ENCODE assay signal across 9 cellular contexts in the genomic region with DNA sequence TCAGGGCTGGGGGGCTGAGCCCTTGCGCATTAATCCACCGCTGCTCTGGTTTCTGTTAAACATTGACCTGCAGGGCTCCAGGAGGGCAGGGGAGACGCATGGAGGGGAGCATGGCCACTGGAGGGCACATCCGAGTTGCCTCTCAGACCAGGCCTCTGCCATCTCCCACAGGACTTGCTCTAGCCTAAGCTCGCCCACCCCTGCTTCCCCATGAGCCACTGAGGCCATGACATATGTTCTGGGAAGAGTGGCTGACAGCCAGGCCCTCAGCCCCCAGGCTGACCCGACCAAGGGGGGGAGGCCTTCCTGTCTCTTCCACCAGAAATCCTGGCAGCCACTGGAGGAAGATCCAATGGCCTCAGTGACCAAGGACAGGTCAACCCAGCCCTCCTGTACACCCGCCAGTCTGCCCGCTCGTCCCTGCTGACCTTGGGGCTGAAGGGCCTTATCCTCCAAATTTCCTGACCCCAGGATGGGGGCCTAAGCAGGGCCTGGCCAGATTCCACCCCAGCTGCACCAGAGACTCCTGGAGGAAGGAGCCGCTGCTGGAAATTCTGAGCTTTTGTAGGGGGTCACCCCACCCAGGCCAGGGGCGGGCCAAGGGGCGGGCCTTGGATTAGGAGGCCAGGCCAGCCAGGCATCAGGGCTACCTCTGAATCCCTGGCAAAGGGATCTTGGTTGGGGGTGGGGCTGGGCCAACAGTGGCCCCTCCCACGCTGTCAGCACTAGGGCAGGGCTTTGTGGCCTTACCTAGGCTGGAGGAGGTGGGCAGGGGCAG. TPM values are rescaled to one million over a fixed set of nuclear protein-coding genes. Genes with fewer than 3 reads are reported as not detected.
DNase-seq lines count a peak whose midpoint lies in the region; ATAC-seq, FAIRE-seq and TF ChIP-seq lines count a peak whose summit lies in the region.
"Had no signal": no experiment of that assay in that cellular context is flagged by ENCODE, and none has a peak within 500 bp of the region (broad histone marks: within the 10 kb centered on the region; RNA-seq: fewer than 3 reads in every experiment).

A gene with protein sequence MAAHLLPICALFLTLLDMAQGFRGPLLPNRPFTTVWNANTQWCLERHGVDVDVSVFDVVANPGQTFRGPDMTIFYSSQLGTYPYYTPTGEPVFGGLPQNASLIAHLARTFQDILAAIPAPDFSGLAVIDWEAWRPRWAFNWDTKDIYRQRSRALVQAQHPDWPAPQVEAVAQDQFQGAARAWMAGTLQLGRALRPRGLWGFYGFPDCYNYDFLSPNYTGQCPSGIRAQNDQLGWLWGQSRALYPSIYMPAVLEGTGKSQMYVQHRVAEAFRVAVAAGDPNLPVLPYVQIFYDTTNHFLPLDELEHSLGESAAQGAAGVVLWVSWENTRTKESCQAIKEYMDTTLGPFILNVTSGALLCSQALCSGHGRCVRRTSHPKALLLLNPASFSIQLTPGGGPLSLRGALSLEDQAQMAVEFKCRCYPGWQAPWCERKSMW (minus strand): TSS at position 537 of the 778 bp plus-strand sequence. CDS start 618 bp downstream, outside the sequence.

- peak; percentile 61 for DNase-seq in HCT116 (ENCODE audit: low read depth, low spot score)
- DNase-seq in astrocyte (ENCODE audit: low read depth) = no peak
- peak; percentile 90 for DNase-seq in right atrium auricular region (ENCODE audit: low spot score)
- peak; percentile 74 for DNase-seq in renal cortical epithelial cell (ENCODE audit: low read depth)
- no peak for DNase-seq in activated T-cell treated with anti-CD3 and anti-CD28 coated beads, Interleukin-2, amount 50 U/mL, for 48 hours
- DNase-seq in foreskin melanocyte = no peak
- DNase-seq in NCI-H510A treated with DMSO at 0.1 percent for 48 hours (lab: John Stamatoyannopoulos, UW) = no peak
- DNase-seq: activated naive CD4-positive, alpha-beta T cell had no signal

- H3K27me3 ChIP-seq in HCT116 (ENCODE audit: insufficient read depth, low read length) = no peaks in the 10 kb centered on the region
- H3K27me3 ChIP-seq in astrocyte (ENCODE audit: insufficient read depth, low read length) = no peaks in the 10 kb centered on the region
- H3K27me3 ChIP-seq in right atrium auricular region = no peaks in the 10 kb centered on the region

- ATAC-seq in HCT116 = peak; percentile 41
- no peak for ATAC-seq in GM21390 (IDR thresholded peaks at IDR 0.05; ENCODE audit: unreplicated experiment)

- no peaks in the 10 kb centered on the region for H3K9me2 ChIP-seq in HCT116 (ENCODE audit: insufficient read depth)

- CTCF ChIA-PET in HCT116 (lab: Charles Lee) = interaction anchor here (0.6 to 2.7 kb wide), 4 partner anchors 14 to 39 kb away, joined by 3 to 14 read pairs (median 6); no protein-coding TSS in a partner anchor

- no peak within 1 kb of the TSS for H2AFZ ChIP-seq in HCT116 (ENCODE audit: low read depth, low read length, poor library complexity, severe bottlenecking)
- no peak within 1 kb of the TSS for H2AFZ ChIP-seq in astrocyte (ENCODE audit: low read depth, low read length)

- intact Hi-C loops in HCT116 (cut with micrococcal nuclease) = loop anchor here (1.0 kb wide), 1 partner anchor 21 kb away; no protein-coding TSS in a partner anchor

- H3K4me1 ChIP-seq in HCT116 (ENCODE audit: control insufficient read depth in 1 of 2, insufficient read depth in 2 of 2, low read length in 2 of 2) = peaks cover 21 to 47% of the 10 kb centered on the region in 2 experiments
- peaks cover 14% of the 10 kb centered on the region for H3K4me1 ChIP-seq in astrocyte (ENCODE audit: insufficient read depth, low read length)
- peaks cover 0 to 45% of the 10 kb centered on the region in 2 donors for H3K4me1 ChIP-seq in right atrium auricular region

- H3K4me3 ChIP-seq in HCT116 (replicated peaks in 1 of 2; ENCODE audit: low read depth in 1 of 2, low read length in 2 of 2) (peak within 1 kb of the TSS; percentile 27 to 37), astrocyte (ENCODE audit: insufficient read depth, low read depth, low read length) (no peak within 1 kb of the TSS), right atrium auricular region (peak within 1 kb of the TSS; percentile 42 to 43)

- H3K36me3 Mint-ChIP-seq in astrocyte (ENCODE audit: low read depth, unreplicated experiment) = peaks cover 4% of the 10 kb centered on the region

- no peak for TF ChIP-seq RAD21 in HCT116 (IDR thresholded peaks at IDR 0.05; ENCODE audit: low read depth)

- H3K27ac ChIP-seq in HCT116 (ENCODE audit: low read depth, low read length) = peak within 1 kb of the TSS; percentile 70
- H3K27ac ChIP-seq in astrocyte (ENCODE audit: low read depth, low read length) = no peak within 1 kb of the TSS
- peak within 1 kb of the TSS; percentile 89 to 90 for H3K27ac ChIP-seq in right atrium auricular region

- TF ChIP-seq CTCF in HCT116 (IDR thresholded peaks at IDR 0.05 in 2 of 3, conservative IDR thresholded peaks at IDR 0.05 in 1 of 3; ENCODE audit: borderline replicate concordance in 1 of 3, insufficient read depth in 1 of 3, low read depth in 2 of 3, low read length in 2 of 3) = peak in 2 of 3 experiments; percentile 35 to 46; a peak in 4 of 6 replicates
- TF ChIP-seq CTCF in astrocyte (IDR thresholded peaks at IDR 0.05; ENCODE audit: insufficient read depth, low read depth, low read length) = no peak
- TF ChIP-seq CTCF in right atrium auricular region (IDR thresholded peaks at IDR 0.05) = peak in 1 of 2 donors; percentile 35

- TF ChIP-seq POLR2A in HCT116 (IDR thresholded peaks at IDR 0.05; ENCODE audit: borderline replicate concordance, extremely low read depth, insufficient read depth, insufficient read length) = peak; percentile 30

- no peaks in the 10 kb centered on the region for H4K20me1 ChIP-seq in HCT116 (ENCODE audit: insufficient read depth)
- H4K20me1 ChIP-seq in astrocyte (ENCODE audit: insufficient read depth, low read length) = no peaks in the 10 kb centered on the region

- H3K4me1 Mint-ChIP-seq in astrocyte (ENCODE audit: low read depth, unreplicated experiment) = peaks cover 8% of the 10 kb centered on the region

- H3K4me3 Mint-ChIP-seq in astrocyte (ENCODE audit: unreplicated experiment) = no peak within 1 kb of the TSS

- RAD21 ChIA-PET in HCT116 (lab: Charles Lee; ENCODE audit: low non-redundant PET in 1 of 2, low total read pairs in 2 of 2, uncharacterized antibody in 2 of 2, unreplicated experiment in 2 of 2) = interaction anchor here in 1 of 2 experiments (0.6 kb wide), 1 partner anchor 21 kb away, joined by 3 read pairs; no protein-coding TSS in a partner anchor

- H3K27me3 Mint-ChIP-seq in astrocyte (ENCODE audit: low read depth, unreplicated experiment) = no peaks in the 10 kb centered on the region

- BruUV-seq in HCT116 (replicated peaks; lab: Mats Ljungman, UMichigan) = TSS peak; percentile 65

- FAIRE-seq in astrocyte (lab: Jason Lieb, UNC) = no peak

- H3K4me2 ChIP-seq in HCT116 (ENCODE audit: low read length) (peak within 1 kb of the TSS; percentile 72), astrocyte (ENCODE audit: low read length) (no peak within 1 kb of the TSS)

- H3K36me3 ChIP-seq in HCT116 (ENCODE audit: control insufficient read depth in 1 of 2, insufficient read depth in 2 of 2, low read length in 2 of 2) (no peaks in the 10 kb centered on the region), astrocyte (ENCODE audit: insufficient read depth, low read length) (no peaks in the 10 kb centered on the region), right atrium auricular region (no peaks in the 10 kb centered on the region)

- H3K9me3 ChIP-seq in HCT116 (ENCODE audit: control insufficient read depth in 1 of 2, insufficient read depth in 1 of 2, low read depth in 1 of 2, low read length in 2 of 2) (no peaks in the 10 kb centered on the region), astrocyte (ENCODE audit: insufficient read depth, low read depth, low read length) (no peaks in the 10 kb centered on the region), right atrium auricular region (no peaks in the 10 kb centered on the region)

- peak within 1 kb of the TSS; percentile 49 for H3K9ac ChIP-seq in HCT116 (ENCODE audit: low read length)
- no peak within 1 kb of the TSS for H3K9ac ChIP-seq in astrocyte (ENCODE audit: low read length)

- POLR2A ChIA-PET in HCT116 (lab: Charles Lee) = interaction anchor here (0.9 to 1.4 kb wide), 3 partner anchors 11 to 14 kb away, joined by 4 to 5 read pairs (median 4); a partner anchor contains a TSS

- peak within 1 kb of the TSS; percentile 69 for H3K27ac Mint-ChIP-seq in astrocyte (ENCODE audit: unreplicated experiment)

- H3K9me3 Mint-ChIP-seq in astrocyte (ENCODE audit: unreplicated experiment) = no peaks in the 10 kb centered on the region

- H3K79me2 ChIP-seq in HCT116 (ENCODE audit: insufficient read depth, low read length) (peaks cover 3% of the 10 kb centered on the region; the same call in 1 of the 2 replicates), astrocyte (ENCODE audit: insufficient read depth, low read length) (no peaks in the 10 kb centered on the region)

TF ChIP-seq in HCT116, 20 proteins besides CTCF, POLR2A, EP300 and RAD21:
- TF ChIP-seq POLR2AphosphoS5 (IDR thresholded peaks at IDR 0.05; ENCODE audit: low read depth, low read length) (peak; percentile 83), TCF7L2 (IDR thresholded peaks at IDR 0.05; ENCODE audit: borderline replicate concordance, extremely low read depth, insufficient read depth, insufficient read length) (no peak), EZH2phosphoT487 (IDR thresholded peaks at IDR 0.05; ENCODE audit: borderline replicate concordance) (no peak), YY1 (IDR thresholded peaks at IDR 0.05; ENCODE audit: extremely low read depth, insufficient replicate concordance, low read depth, low read length) (no peak), SP1 (IDR thresholded peaks at IDR 0.05; ENCODE audit: low read depth) (no peak), CEBPB (IDR thresholded peaks at IDR 0.05; ENCODE audit: low read depth) (no peak), EGR1 (IDR thresholded peaks at IDR 0.05; ENCODE audit: low read depth) (no peak)

RNA-seq across cellular contexts. Expression of the gene that starts here (rescaled TPM):
- total RNA-seq in HCT116 (2021; ENCODE audit: unreplicated experiment) (6.1 TPM), astrocyte (0.27 and 0.46 TPM in 2 replicates), right atrium auricular region (10 to 100 TPM; 38.1 to 40.8 TPM), renal cortical epithelial cell (7.3 and 22.8 TPM in 2 replicates)
- 11.9 and 12.5 TPM in 2 replicates for polyA plus RNA-seq in HCT116 (2012)

Comparison
In these comparisons a context has a peak if more than half of its experiments do, and no peak if none do; other contexts are left out.
1. DNase-seq: peak in HCT116 (single experiment), right atrium auricular region (single experiment) and renal cortical epithelial cell (single experiment); none in astrocyte (single experiment), activated T-cell treated with anti-CD3 and anti-CD28 coated beads, Interleukin-2, amount 50 U/mL, for 48 hours (0 of 2), foreskin melanocyte (single experiment) and NCI-H510A treated with DMSO at 0.1 percent for 48 hours (single experiment).